Comparison of ENCODE assay signal across 1 cellular context in the genomic region with DNA sequence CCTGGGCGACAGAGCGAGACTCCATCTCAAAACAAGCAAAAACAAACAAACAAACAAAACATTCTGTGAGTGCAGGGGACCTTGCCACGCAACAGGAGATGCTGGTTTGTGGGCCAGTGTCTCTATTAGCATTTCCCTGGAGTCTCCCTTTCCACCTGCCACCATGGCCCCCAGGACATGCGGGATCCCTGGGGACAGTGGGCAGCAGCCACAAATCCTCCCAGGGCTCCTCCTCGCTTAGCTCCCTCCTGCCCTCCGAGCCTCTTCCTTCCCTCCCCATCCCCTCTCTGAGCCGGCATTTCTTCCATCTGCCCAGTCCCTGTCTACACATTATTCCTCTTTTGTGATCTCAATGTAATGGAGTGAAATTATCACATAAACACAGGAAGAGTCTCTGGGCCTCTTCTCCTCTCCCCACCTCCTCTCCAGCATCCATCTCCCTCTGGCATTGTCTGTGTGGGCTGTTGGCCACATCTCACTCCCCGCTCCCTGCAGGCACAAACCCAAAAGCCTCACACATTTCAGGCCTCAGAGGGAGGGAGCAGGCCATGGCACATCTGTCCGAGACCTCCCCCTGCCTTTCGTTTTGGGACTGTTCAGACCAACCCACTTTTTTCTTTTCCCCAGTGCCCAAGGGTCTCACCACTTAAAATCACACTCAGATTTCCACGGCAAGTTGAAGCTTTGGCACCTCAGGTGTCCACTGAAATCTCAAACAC.
TF ChIP-seq lines count a peak whose summit lies in the region.

No MANE protein-coding gene starts in this region.

TF ChIP-seq in GM12878, 131 proteins besides CTCF, POLR2A, EP300 and RAD21:
- TF ChIP-seq, protein P1, sequence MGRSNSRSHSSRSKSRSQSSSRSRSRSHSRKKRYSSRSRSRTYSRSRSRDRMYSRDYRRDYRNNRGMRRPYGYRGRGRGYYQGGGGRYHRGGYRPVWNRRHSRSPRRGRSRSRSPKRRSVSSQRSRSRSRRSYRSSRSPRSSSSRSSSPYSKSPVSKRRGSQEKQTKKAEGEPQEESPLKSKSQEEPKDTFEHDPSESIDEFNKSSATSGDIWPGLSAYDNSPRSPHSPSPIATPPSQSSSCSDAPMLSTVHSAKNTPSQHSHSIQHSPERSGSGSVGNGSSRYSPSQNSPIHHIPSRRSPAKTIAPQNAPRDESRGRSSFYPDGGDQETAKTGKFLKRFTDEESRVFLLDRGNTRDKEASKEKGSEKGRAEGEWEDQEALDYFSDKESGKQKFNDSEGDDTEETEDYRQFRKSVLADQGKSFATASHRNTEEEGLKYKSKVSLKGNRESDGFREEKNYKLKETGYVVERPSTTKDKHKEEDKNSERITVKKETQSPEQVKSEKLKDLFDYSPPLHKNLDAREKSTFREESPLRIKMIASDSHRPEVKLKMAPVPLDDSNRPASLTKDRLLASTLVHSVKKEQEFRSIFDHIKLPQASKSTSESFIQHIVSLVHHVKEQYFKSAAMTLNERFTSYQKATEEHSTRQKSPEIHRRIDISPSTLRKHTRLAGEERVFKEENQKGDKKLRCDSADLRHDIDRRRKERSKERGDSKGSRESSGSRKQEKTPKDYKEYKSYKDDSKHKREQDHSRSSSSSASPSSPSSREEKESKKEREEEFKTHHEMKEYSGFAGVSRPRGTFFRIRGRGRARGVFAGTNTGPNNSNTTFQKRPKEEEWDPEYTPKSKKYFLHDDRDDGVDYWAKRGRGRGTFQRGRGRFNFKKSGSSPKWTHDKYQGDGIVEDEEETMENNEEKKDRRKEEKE (IDR thresholded peaks at IDR 0.05): no peak
- TF ChIP-seq ZNF24 (IDR thresholded peaks at IDR 0.05) (no peak), GATAD2B (conservative IDR thresholded peaks at IDR 0.05; ENCODE audit: low read depth) (no peak), ZNF217 (IDR thresholded peaks at IDR 0.05) (no peak), MEF2A (IDR thresholded peaks at IDR 0.05; ENCODE audit: insufficient read depth, low read depth, low read length) (no peak), PAX5 (IDR thresholded peaks at IDR 0.05; ENCODE audit: borderline replicate concordance, low read depth, low read length) (no peak), SUPT20H (IDR thresholded peaks at IDR 0.05; ENCODE audit: borderline replicate concordance, control insufficient read depth, low read depth, low read length) (no peak)
